21 cellular contexts compared by ENCODE assay signal in the genomic region with DNA sequence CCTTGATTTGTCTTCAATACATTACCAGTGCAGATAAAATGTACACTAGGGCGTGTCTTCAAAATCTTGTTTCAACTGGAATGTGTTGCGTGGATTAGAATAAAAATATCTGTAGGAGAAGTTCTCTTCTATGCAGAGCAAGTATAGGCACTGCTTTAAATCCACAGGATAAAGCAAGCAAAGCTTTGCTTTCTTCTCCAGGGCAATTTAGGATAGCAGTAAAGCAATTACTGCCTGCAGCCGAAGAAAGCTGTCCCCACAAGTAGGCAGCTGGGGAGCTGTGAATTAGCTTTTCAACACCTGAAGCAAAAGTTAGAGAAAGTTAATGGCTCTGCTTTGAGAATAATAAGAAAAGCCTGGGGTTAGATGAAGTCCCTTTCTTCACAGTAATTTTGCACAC.
A peak's percentile ranks its signal among the peaks of the same experiment; 100 is the strongest.
DNase-seq lines count a peak whose midpoint lies in the region; ATAC-seq and TF ChIP-seq lines count a peak whose summit lies in the region.
"Had no signal": no experiment of that assay in that cellular context is flagged by ENCODE, and none has a peak within 500 bp of the region (broad histone marks: within the 10 kb centered on the region; RNA-seq: fewer than 3 reads in every experiment).

No MANE protein-coding gene starts in this region.

- H3K9me3 Mint-ChIP-seq in GM23338, result no peaks in the 10 kb centered on the region

- H3K27ac Mint-ChIP-seq in GM23338, result no peak overlapping the region

- H3K27me3 Mint-ChIP-seq in GM23338 (ENCODE audit: insufficient read depth, low read depth, poor library complexity), result peaks cover 1% of the 10 kb centered on the region

- no peak overlapping the region for H3K4me3 Mint-ChIP-seq in GM23338

- no peaks in the 10 kb centered on the region for H3K79me2 ChIP-seq in GM23338 (replicated peaks; ENCODE audit: insufficient read depth)

- intact Hi-C loops in left colon (cut with DNase I, micrococcal nuclease), result no loop called here

- H3K9me2 ChIP-seq in GM23338 (ENCODE audit: insufficient read depth), result peaks cover 6% of the 10 kb centered on the region; the same call in 1 of the 2 replicates

- no peak for ATAC-seq in GM23338
- peak; percentile 74 for ATAC-seq in left colon
- ATAC-seq in HG03342 (IDR thresholded peaks at IDR 0.05; ENCODE audit: unreplicated experiment), result no peak
- ATAC-seq in HG03139 (IDR thresholded peaks at IDR 0.05; ENCODE audit: unreplicated experiment), result no peak
- ATAC-seq: GM12878, HepG2, PC-3 had no signal

- H3K4me2 ChIP-seq in GM23338, result 0 out of 2 replicates have a peak overlapping the region, but pooled peaks have one; percentile 3
- H3K4me2 ChIP-seq: KMS-11 had no signal

- peaks cover 3% of the 10 kb centered on the region; the same call in 1 of the 3 replicates for H3K36me3 Mint-ChIP-seq in GM23338 (ENCODE audit: low read depth)

- peak overlapping the region; percentile 38; the same call in 1 of the 2 replicates for H2AFZ ChIP-seq in GM23338

- H3K36me3 ChIP-seq in GM23338 (ENCODE audit: insufficient read depth), result no peaks in the 10 kb centered on the region
- H3K36me3 ChIP-seq: SJCRH30 had no signal

- H3K27me3 ChIP-seq in GM23338 (ENCODE audit: insufficient read depth), result no peaks in the 10 kb centered on the region
- H3K27me3 ChIP-seq: SJCRH30 had no signal

- TF ChIP-seq CTCF in GM23338 (conservative IDR thresholded peaks at IDR 0.05; ENCODE audit: low read depth in 2 of 2), result no peak

- DNase-seq in GM23338 (ENCODE audit: low spot score), result no peak
- DNase-seq in NCI-H146 (lab: John Stamatoyannopoulos, UW), result peak; percentile 68
- DNase-seq in caudate nucleus (lab: John Stamatoyannopoulos, UW), result no peak
- peak in 1 of 2 donors; percentile 6 for DNase-seq in left colon
- no peak for DNase-seq in activated naive CD4-positive, alpha-beta T cell treated with anti-CD3 and anti-CD28 coated beads, Interleukin-2, amount 50 U/mL, for 16 hours
- no peak for DNase-seq in NCI-H2107 (lab: John Stamatoyannopoulos, UW)
- DNase-seq: DND-41, GDM1, GOT3, NCI-H1092, NCI-H187, NCI-H2171, NCI-H510A, PC-3, SJCRH30 had no signal

- H3K27ac ChIP-seq in GM23338 (ENCODE audit: low read depth) (no peak overlapping the region), caudate nucleus (ENCODE audit: low read depth, low read length) (peak overlapping the region; percentile 63)
- H3K27ac ChIP-seq: C4-2B, KMS-11, SJCRH30 had no signal

- no peak overlapping the region for H3K4me3 ChIP-seq in GM23338
- H3K4me3 ChIP-seq: GM12878, SJCRH30 had no signal

- H3K4me1 Mint-ChIP-seq in GM23338, result peaks cover 14% of the 10 kb centered on the region

- no peaks in the 10 kb centered on the region for H4K20me1 ChIP-seq in GM23338 (replicated peaks; ENCODE audit: insufficient read depth)

- peaks cover 9% of the 10 kb centered on the region for H3K4me1 ChIP-seq in GM23338 (ENCODE audit: insufficient read depth)

- no peaks in the 10 kb centered on the region for H3F3A ChIP-seq in GM23338 (replicated peaks; ENCODE audit: low read depth)

TF ChIP-seq in GM23338, 12 proteins besides CTCF, POLR2A, EP300 and RAD21 (continues in another document):
- TF ChIP-seq STAT1 (IDR thresholded peaks at IDR 0.05; ENCODE audit: unreplicated experiment) (no peak), EZH2phosphoT487 (IDR thresholded peaks at IDR 0.05; ENCODE audit: unreplicated experiment) (no peak), NANOG (IDR thresholded peaks at IDR 0.05; ENCODE audit: borderline replicate concordance) (no peak), ZNF331 (CRISPR knock-in tag; IDR thresholded peaks at IDR 0.05; ENCODE audit: low read depth) (no peak), POLR2AphosphoS5 (IDR thresholded peaks at IDR 0.05; ENCODE audit: low read depth) (no peak), JUNB (IDR thresholded peaks at IDR 0.05; ENCODE audit: unreplicated experiment) (no peak), CREB1 (CRISPR knock-in tag; IDR thresholded peaks at IDR 0.05; ENCODE audit: low read depth) (no peak), EZH2 (IDR thresholded peaks at IDR 0.05; ENCODE audit: low read depth, unreplicated experiment) (no peak)
- TF ChIP-seq, protein P1, sequence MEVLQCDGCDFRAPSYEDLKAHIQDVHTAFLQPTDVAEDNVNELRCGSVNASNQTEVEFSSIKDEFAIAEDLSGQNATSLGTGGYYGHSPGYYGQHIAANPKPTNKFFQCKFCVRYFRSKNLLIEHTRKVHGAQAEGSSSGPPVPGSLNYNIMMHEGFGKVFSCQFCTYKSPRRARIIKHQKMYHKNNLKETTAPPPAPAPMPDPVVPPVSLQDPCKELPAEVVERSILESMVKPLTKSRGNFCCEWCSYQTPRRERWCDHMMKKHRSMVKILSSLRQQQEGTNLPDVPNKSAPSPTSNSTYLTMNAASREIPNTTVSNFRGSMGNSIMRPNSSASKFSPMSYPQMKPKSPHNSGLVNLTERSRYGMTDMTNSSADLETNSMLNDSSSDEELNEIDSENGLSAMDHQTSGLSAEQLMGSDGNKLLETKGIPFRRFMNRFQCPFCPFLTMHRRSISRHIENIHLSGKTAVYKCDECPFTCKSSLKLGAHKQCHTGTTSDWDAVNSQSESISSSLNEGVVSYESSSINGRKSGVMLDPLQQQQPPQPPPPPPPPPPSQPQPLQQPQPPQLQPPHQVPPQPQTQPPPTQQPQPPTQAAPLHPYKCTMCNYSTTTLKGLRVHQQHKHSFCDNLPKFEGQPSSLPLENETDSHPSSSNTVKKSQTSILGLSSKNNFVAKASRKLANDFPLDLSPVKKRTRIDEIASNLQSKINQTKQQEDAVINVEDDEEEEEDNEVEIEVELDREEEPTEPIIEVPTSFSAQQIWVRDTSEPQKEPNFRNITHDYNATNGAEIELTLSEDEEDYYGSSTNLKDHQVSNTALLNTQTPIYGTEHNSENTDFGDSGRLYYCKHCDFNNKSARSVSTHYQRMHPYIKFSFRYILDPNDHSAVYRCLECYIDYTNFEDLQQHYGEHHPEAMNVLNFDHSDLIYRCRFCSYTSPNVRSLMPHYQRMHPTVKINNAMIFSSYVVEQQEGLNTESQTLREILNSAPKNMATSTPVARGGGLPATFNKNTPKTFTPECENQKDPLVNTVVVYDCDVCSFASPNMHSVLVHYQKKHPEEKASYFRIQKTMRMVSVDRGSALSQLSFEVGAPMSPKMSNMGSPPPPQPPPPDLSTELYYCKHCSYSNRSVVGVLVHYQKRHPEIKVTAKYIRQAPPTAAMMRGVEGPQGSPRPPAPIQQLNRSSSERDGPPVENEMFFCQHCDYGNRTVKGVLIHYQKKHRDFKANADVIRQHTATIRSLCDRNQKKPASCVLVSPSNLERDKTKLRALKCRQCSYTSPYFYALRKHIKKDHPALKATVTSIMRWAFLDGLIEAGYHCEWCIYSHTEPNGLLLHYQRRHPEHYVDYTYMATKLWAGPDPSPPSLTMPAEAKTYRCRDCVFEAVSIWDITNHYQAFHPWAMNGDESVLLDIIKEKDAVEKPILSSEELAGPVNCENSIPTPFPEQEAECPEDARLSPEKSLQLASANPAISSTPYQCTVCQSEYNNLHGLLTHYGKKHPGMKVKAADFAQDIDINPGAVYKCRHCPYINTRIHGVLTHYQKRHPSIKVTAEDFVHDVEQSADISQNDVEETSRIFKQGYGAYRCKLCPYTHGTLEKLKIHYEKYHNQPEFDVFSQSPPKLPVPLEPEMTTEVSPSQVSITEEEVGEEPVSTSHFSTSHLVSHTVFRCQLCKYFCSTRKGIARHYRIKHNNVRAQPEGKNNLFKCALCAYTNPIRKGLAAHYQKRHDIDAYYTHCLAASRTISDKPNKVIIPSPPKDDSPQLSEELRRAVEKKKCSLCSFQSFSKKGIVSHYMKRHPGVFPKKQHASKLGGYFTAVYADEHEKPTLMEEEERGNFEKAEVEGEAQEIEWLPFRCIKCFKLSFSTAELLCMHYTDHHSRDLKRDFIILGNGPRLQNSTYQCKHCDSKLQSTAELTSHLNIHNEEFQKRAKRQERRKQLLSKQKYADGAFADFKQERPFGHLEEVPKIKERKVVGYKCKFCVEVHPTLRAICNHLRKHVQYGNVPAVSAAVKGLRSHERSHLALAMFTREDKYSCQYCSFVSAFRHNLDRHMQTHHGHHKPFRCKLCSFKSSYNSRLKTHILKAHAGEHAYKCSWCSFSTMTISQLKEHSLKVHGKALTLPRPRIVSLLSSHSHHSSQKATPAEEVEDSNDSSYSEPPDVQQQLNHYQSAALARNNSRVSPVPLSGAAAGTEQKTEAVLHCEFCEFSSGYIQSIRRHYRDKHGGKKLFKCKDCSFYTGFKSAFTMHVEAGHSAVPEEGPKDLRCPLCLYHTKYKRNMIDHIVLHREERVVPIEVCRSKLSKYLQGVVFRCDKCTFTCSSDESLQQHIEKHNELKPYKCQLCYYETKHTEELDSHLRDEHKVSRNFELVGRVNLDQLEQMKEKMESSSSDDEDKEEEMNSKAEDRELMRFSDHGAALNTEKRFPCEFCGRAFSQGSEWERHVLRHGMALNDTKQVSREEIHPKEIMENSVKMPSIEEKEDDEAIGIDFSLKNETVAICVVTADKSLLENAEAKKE (CRISPR knock-in tag; IDR thresholded peaks at IDR 0.05), result no peak
- TF ChIP-seq, protein P2, sequence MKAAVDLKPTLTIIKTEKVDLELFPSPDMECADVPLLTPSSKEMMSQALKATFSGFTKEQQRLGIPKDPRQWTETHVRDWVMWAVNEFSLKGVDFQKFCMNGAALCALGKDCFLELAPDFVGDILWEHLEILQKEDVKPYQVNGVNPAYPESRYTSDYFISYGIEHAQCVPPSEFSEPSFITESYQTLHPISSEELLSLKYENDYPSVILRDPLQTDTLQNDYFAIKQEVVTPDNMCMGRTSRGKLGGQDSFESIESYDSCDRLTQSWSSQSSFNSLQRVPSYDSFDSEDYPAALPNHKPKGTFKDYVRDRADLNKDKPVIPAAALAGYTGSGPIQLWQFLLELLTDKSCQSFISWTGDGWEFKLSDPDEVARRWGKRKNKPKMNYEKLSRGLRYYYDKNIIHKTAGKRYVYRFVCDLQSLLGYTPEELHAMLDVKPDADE (IDR thresholded peaks at IDR 0.05), result no peak
